Comparison of ENCODE assay signal across 7 cellular contexts in the genomic region with DNA sequence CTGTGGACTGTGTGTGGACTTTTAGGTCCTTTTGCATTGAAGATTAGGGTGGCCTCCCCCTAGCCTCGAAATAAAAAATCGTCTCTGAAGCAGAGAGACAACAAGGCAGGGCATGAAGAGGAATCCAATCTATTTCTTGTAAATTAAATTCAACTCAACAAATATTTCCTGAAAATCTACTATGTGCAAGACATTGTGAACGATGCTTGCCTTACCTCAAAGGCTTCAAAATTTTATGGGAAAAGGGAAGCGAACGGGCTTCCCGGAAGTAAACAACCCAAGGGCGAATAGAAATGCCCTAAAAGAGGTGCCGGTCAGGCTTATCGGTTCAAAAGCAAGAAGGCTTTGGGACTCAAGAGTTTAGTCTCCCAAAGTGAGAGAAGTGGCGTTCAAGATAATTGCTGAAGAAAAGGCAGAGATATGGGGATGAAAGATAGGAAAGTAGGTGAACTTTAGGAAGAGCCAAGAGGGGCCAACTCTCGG. TPM values are rescaled to one million over a fixed set of nuclear protein-coding genes. Genes with fewer than 3 reads are reported as not detected.
A peak's percentile ranks its signal among the peaks of the same experiment; 100 is the strongest.
DNase-seq lines count a peak whose midpoint lies in the region; ATAC-seq and TF ChIP-seq lines count a peak whose summit lies in the region.

No MANE protein-coding gene starts in this region.

- no peak overlapping the region for H3K9ac ChIP-seq in parathyroid adenoma

- TF ChIP-seq EP300 in esophagus muscularis mucosa (IDR thresholded peaks at IDR 0.05): no peak

- H3K4me1 ChIP-seq in SJCRH30 (peaks cover 3% of the 10 kb centered on the region), esophagus muscularis mucosa (peaks cover 14 to 37% (median 32%) of the 10 kb centered on the region in 4 donors), parathyroid adenoma (peaks cover 8% of the 10 kb centered on the region)

- H3K36me3 ChIP-seq in GM06990 (ENCODE audit: control insufficient read depth, insufficient read depth, low read length): no peaks in the 10 kb centered on the region
- no peaks in the 10 kb centered on the region for H3K36me3 ChIP-seq in SJCRH30
- no peaks in the 10 kb centered on the region for H3K36me3 ChIP-seq in esophagus muscularis mucosa
- no peaks in the 10 kb centered on the region for H3K36me3 ChIP-seq in parathyroid adenoma (ENCODE audit: control insufficient read depth, insufficient read depth, low read length)

- peak; percentile 1 for ATAC-seq in HG02970 (IDR thresholded peaks at IDR 0.05; ENCODE audit: low FRiP score, unreplicated experiment)

- H2AFZ ChIP-seq in parathyroid adenoma: peak overlapping the region; percentile 61

- DNase-seq in GM06990 (ENCODE audit: extremely low read depth, insufficient read length) (no peak), SJCRH30 (peak in 1 of 2 experiments; percentile 11), esophagus muscularis mucosa (ENCODE audit: extremely low spot score) (no peak)
- no peak for DNase-seq in stimulated activated CD4-positive, alpha-beta T cell treated with anti-CD3 and anti-CD28 coated beads, Interleukin-2, amount 100 ng/mL, for 24 hours
- no peak for DNase-seq in activated CD4-positive, alpha-beta T cell treated with anti-CD3 and anti-CD28 coated beads for 48 hours

- H3K79me2 ChIP-seq in parathyroid adenoma: no peaks in the 10 kb centered on the region

- no peak for TF ChIP-seq POLR2A in esophagus muscularis mucosa (IDR thresholded peaks at IDR 0.05; ENCODE audit: low read depth)

- peak overlapping the region; percentile 69 for H3K27ac ChIP-seq in SJCRH30
- H3K27ac ChIP-seq in esophagus muscularis mucosa (replicated peaks in 1 of 4): peak overlapping the region; percentile 72 to 94 (median 83)
- H3K27ac ChIP-seq in parathyroid adenoma: no peak overlapping the region

- H3K9me3 ChIP-seq in SJCRH30 (replicated peaks): no peaks in the 10 kb centered on the region
- no peaks in the 10 kb centered on the region for H3K9me3 ChIP-seq in esophagus muscularis mucosa
- no peaks in the 10 kb centered on the region for H3K9me3 ChIP-seq in parathyroid adenoma (ENCODE audit: control insufficient read depth, low read length)

- intact Hi-C loops in esophagus muscularis mucosa (cut with DNase I): loop anchor here (10.0 kb wide), 1 partner anchor 154 kb away; a partner anchor contains a TSS

- TF ChIP-seq CTCF in GM06990 (IDR thresholded peaks at IDR 0.05; ENCODE audit: insufficient read depth, low read length, poor library complexity, severe bottlenecking) (no peak), esophagus muscularis mucosa (IDR thresholded peaks at IDR 0.05) (no peak), parathyroid adenoma (IDR thresholded peaks at IDR 0.05) (no peak)

- peak overlapping the region; percentile 84 for H3K4me2 ChIP-seq in parathyroid adenoma (ENCODE audit: low read length)

- H3K4me3 ChIP-seq in GM06990 (replicated peaks; ENCODE audit: low read depth, low read length) (peak overlapping the region; percentile 86), SJCRH30 (peak overlapping the region; percentile 75), esophagus muscularis mucosa (peak overlapping the region; percentile 70 to 81 (median 76)), parathyroid adenoma (ENCODE audit: low read depth, low read length) (peak overlapping the region; percentile 98)

- WGBS in esophagus muscularis mucosa: under 1% methylated on average over 11 of the region's 11 CpGs

- H3K27me3 ChIP-seq in GM06990 (replicated peaks; ENCODE audit: control insufficient read depth, insufficient read depth, low read length) (no peaks in the 10 kb centered on the region), SJCRH30 (no peaks in the 10 kb centered on the region), esophagus muscularis mucosa (no peaks in the 10 kb centered on the region), parathyroid adenoma (ENCODE audit: control insufficient read depth, insufficient read depth, low read length) (no peaks in the 10 kb centered on the region)

RNA-seq across cellular contexts. Expression of a gene that starts 0.5 kb away (rescaled TPM):
- total RNA-seq in SJCRH30 (2014; rRNA removed; shearing (Covaris generic)): 5.9 and 6.8 TPM in 2 replicates
- 1 to 10 TPM in 1 of 4 donors, under 1 TPM in 3; 0.42 to 1.5 (median 0.62) TPM for total RNA-seq in esophagus muscularis mucosa

RNA-seq across cellular contexts. Expression of a gene that starts 0.8 kb away (rescaled TPM):
- 9.4 TPM in 2 replicates for total RNA-seq in SJCRH30 (2014; rRNA removed; shearing (Covaris generic))
- 10 to 100 TPM; 15.0 to 45.3 (median 23.0) TPM for total RNA-seq in esophagus muscularis mucosa

RNA-seq across cellular contexts. Expression of a gene that starts 48.2 kb away (rescaled TPM):
- 1.7 and 1.8 TPM in 2 replicates for total RNA-seq in SJCRH30 (2014; rRNA removed; shearing (Covaris generic))
- total RNA-seq in esophagus muscularis mucosa: 10 to 100 TPM in 2 of 4 donors, 1 to 10 TPM in 2; 7.8 to 27.2 (median 15.4) TPM
